Comparison of ENCODE assay signal across 6 cellular contexts in genomic region chr20:13545755-13546154, GRCh38.
"Had no signal": no experiment of that assay in that cellular context is flagged by ENCODE, and none has a peak within 500 bp of the region (broad histone marks: within the 10 kb centered on the region; RNA-seq: fewer than 3 reads in every experiment).

No MANE protein-coding gene starts in this region.

- ATAC-seq: activated T-cell treated with anti-CD3 and anti-CD28 coated beads, Interleukin-2, amount 50 U/mL, for 72 hours had no signal

- DNase-seq: lower lobe of right lung had no signal

- H3K27ac ChIP-seq: dorsolateral prefrontal cortex, lower lobe of right lung, prostate gland, WERI-Rb-1 had no signal

- H3K4me1 ChIP-seq: lower lobe of right lung, prostate gland had no signal

- FAIRE-seq: bronchial epithelial cell had no signal

- H3K4me3 ChIP-seq: dorsolateral prefrontal cortex, lower lobe of right lung, prostate gland had no signal

- H3K27me3 ChIP-seq: dorsolateral prefrontal cortex had no signal

- H3K36me3 ChIP-seq: lower lobe of right lung, prostate gland, WERI-Rb-1 had no signal

- H3K9me3 ChIP-seq: lower lobe of right lung, prostate gland had no signal
